ENCODE assay signal across 15 cellular contexts in genomic region chr3:116299646-116300081, GRCh38.
A peak's percentile ranks its signal among the peaks of the same experiment; 100 is the strongest.
DNase-seq lines count a peak whose midpoint lies in the region; ATAC-seq, FAIRE-seq and TF ChIP-seq lines count a peak whose summit lies in the region.
"Had no signal": no experiment of that assay in that cellular context is flagged by ENCODE, and none has a peak within 500 bp of the region (broad histone marks: within the 10 kb centered on the region; RNA-seq: fewer than 3 reads in every experiment).

No MANE protein-coding gene starts in this region.

- no peaks in the 10 kb centered on the region for H3K36me3 ChIP-seq in endocrine pancreas (ENCODE audit: control insufficient read depth, insufficient read depth, low read length)
- H3K36me3 ChIP-seq: gastrocnemius medialis had no signal

- no peaks in the 10 kb centered on the region for H3K9me3 ChIP-seq in endocrine pancreas (ENCODE audit: control insufficient read depth, low read length)
- H3K9me3 ChIP-seq: gastrocnemius medialis had no signal

- no peak overlapping the region for H3K4me3 Mint-ChIP-seq in activated T-cell treated with anti-CD3 and anti-CD28 coated beads, Interleukin-2, amount 50 U/mL, for 4 hours
- H3K4me3 Mint-ChIP-seq: activated CD8-positive, alpha-beta T cell treated with anti-CD3 and anti-CD28 coated beads, Interleukin-2, amount 10 ng/mL, durations not matched to agents 7 days and 5 days; activated T-helper 1 cell treated with anti-CD3 and anti-CD28 coated beads, Interleukin-12 subunit alpha, Interleukin-12 subunit beta, Interleukin-2, Interleukin-4 antibody, amounts not matched to agents 30 ng/mL and 10 ng/mL and 1 ng/mL, durations not matched to agents 14 hours and 24 hours and 36 hours; CD4-positive, alpha-beta memory T cell; nephron had no signal

- H3K9ac ChIP-seq in endocrine pancreas (ENCODE audit: control insufficient read depth, insufficient read depth, low read length): no peak overlapping the region

- no peaks in the 10 kb centered on the region for H3K4me1 Mint-ChIP-seq in activated T-cell treated with anti-CD3 and anti-CD28 coated beads, Interleukin-2, amount 50 U/mL, for 4 hours (ENCODE audit: low read depth)
- H3K4me1 Mint-ChIP-seq: CD4-positive, alpha-beta memory T cell had no signal

- peak overlapping the region; percentile 46 for H3K4me3 ChIP-seq in endocrine pancreas (ENCODE audit: control insufficient read depth, insufficient read depth, low read length)
- H3K4me3 ChIP-seq: gastrocnemius medialis had no signal

- no peak for FAIRE-seq in GM12891 (lab: Jason Lieb, UNC)
- FAIRE-seq: colon had no signal

- peaks cover 18% of the 10 kb centered on the region for H3K4me1 ChIP-seq in endocrine pancreas (ENCODE audit: control insufficient read depth, insufficient read depth, low read length)
- H3K4me1 ChIP-seq: gastrocnemius medialis had no signal

- H3K36me3 Mint-ChIP-seq in activated T-cell treated with anti-CD3 and anti-CD28 coated beads, Interleukin-2, amount 50 U/mL, for 4 hours (ENCODE audit: insufficient read depth): no peaks in the 10 kb centered on the region
- H3K36me3 Mint-ChIP-seq: CD4-positive, alpha-beta memory T cell had no signal

- H3K27me3 ChIP-seq in endocrine pancreas (ENCODE audit: control insufficient read depth, insufficient read depth, low read length): no peaks in the 10 kb centered on the region
- H3K27me3 ChIP-seq: gastrocnemius medialis had no signal

- ATAC-seq in HG02610 (IDR thresholded peaks at IDR 0.05; ENCODE audit: unreplicated experiment) (peak; percentile 75), GM19351 (IDR thresholded peaks at IDR 0.05; ENCODE audit: unreplicated experiment) (no peak)
- ATAC-seq in activated CD4-positive, CD25-positive, alpha-beta regulatory T cell treated with anti-CD3 and anti-CD28 coated beads, Interleukin-2, amount 50 U/mL, for 24 hours: no peak
- ATAC-seq in activated T-cell treated with anti-CD3 and anti-CD28 coated beads, Interleukin-2, amount 50 U/mL, for 4 hours: no peak
- ATAC-seq: activated CD8-positive, alpha-beta T cell treated with anti-CD3 and anti-CD28 coated beads, Interleukin-2, amount 10 ng/mL, durations not matched to agents 7 days and 5 days; gastrocnemius medialis had no signal

- DNase-seq in GM12891 (ENCODE audit: insufficient read length, low spot score): no peak
- DNase-seq in NCI-H524 treated with DMSO at 0.1 percent for 48 hours (lab: John Stamatoyannopoulos, UW): peak; percentile 30
- no peak for DNase-seq in activated T-cell treated with anti-CD3 and anti-CD28 coated beads, Interleukin-2, amount 50 U/mL, for 4 hours
- no peak for DNase-seq in NCI-H187 treated with DMSO at 0.1 percent for 48 hours (lab: John Stamatoyannopoulos, UW)
- DNase-seq: activated CD8-positive, alpha-beta T cell treated with anti-CD3 and anti-CD28 coated beads, Interleukin-2, amount 10 ng/mL, durations not matched to agents 7 days and 5 days; CD4-positive, alpha-beta memory T cell; gastrocnemius medialis; GOT3 had no signal

- H3K27me3 Mint-ChIP-seq in activated T-cell treated with anti-CD3 and anti-CD28 coated beads, Interleukin-2, amount 50 U/mL, for 4 hours (ENCODE audit: low read depth): no peaks in the 10 kb centered on the region
- H3K27me3 Mint-ChIP-seq: CD4-positive, alpha-beta memory T cell had no signal

- H3K9me3 Mint-ChIP-seq in activated T-cell treated with anti-CD3 and anti-CD28 coated beads, Interleukin-2, amount 50 U/mL, for 4 hours: no peaks in the 10 kb centered on the region
- H3K9me3 Mint-ChIP-seq: activated T-helper 1 cell treated with anti-CD3 and anti-CD28 coated beads, Interleukin-12 subunit alpha, Interleukin-12 subunit beta, Interleukin-2, Interleukin-4 antibody, amounts not matched to agents 30 ng/mL and 10 ng/mL and 1 ng/mL, durations not matched to agents 14 hours and 24 hours and 36 hours; nephron had no signal

- TF ChIP-seq POLR2A in GM12891 (IDR thresholded peaks at IDR 0.05; ENCODE audit: low read depth, low read length): no peak

TF ChIP-seq in GM12891, 5 proteins besides CTCF, POLR2A, EP300 and RAD21:
- TF ChIP-seq POU2F2 (IDR thresholded peaks at IDR 0.05; ENCODE audit: low read depth, low read length): no peak
- peak; percentile 38; the same call in 1 of the 2 replicates for TF ChIP-seq SPI1 (IDR thresholded peaks at IDR 0.05; ENCODE audit: low read depth, low read length)
